8 cellular contexts compared by ENCODE assay signal in genomic region chr1:27831568-27832410, GRCh38. TPM values are rescaled to one million over a fixed set of nuclear protein-coding genes. Genes with fewer than 3 reads are reported as not detected.
DNase-seq lines count a peak whose midpoint lies in the region; ATAC-seq and TF ChIP-seq lines count a peak whose summit lies in the region.

No MANE protein-coding gene starts in this region.

- TF ChIP-seq CTCF in activated B cell treated with CpG ODN at 0.5 μM for 24 hours (IDR thresholded peaks at IDR 0.05), result no peak

- no peaks in the 10 kb centered on the region for H3K9me3 Mint-ChIP-seq in activated B cell treated with CpG ODN at 0.5 μM for 24 hours
- no peaks in the 10 kb centered on the region for H3K9me3 Mint-ChIP-seq in stimulated activated memory B cell treated with anti-CD40 and anti-IgM and Interleukin-4, amounts not matched to agents 10 μg/mL and 1 μg/mL and 100 μg/mL, for 72 hours

- H3K4me3 ChIP-seq in iPS DF 6.9 (ENCODE audit: low read length), result peak overlapping the region; percentile 77; the same call in 1 of the 2 replicates

- H3K36me3 Mint-ChIP-seq in activated B cell treated with CpG ODN at 0.5 μM for 24 hours (ENCODE audit: low read depth), result peaks cover 44% of the 10 kb centered on the region
- H3K36me3 Mint-ChIP-seq in stimulated activated memory B cell treated with anti-CD40 and anti-IgM and Interleukin-4, amounts not matched to agents 10 μg/mL and 1 μg/mL and 100 μg/mL, for 72 hours, result peaks cover 8% of the 10 kb centered on the region

- no CpG with 5 or more reads among the region's 10 CpGs for WGBS in iPS DF 6.9 (ENCODE audit: insufficient coverage, insufficient read length)

- H3K27me3 Mint-ChIP-seq in activated B cell treated with CpG ODN at 0.5 μM for 24 hours, result no peaks in the 10 kb centered on the region
- H3K27me3 Mint-ChIP-seq in stimulated activated memory B cell treated with anti-CD40 and anti-IgM and Interleukin-4, amounts not matched to agents 10 μg/mL and 1 μg/mL and 100 μg/mL, for 72 hours, result no peaks in the 10 kb centered on the region

- DNase-seq in DMS79 treated with DMSO at 0.1 percent for 48 hours (lab: John Stamatoyannopoulos, UW), result peak; percentile 8
- DNase-seq in DMS79 (lab: John Stamatoyannopoulos, UW), result no peak
- DNase-seq in activated B cell treated with CpG ODN at 0.5 μM for 24 hours, result no peak
- DNase-seq in iPS DF 6.9 (ENCODE audit: low read depth, low spot score), result no peak
- DNase-seq in COLO668 (lab: John Stamatoyannopoulos, UW; ENCODE audit: unreplicated experiment), result no peak

- H3K4me1 ChIP-seq in iPS DF 6.9 (ENCODE audit: control insufficient read depth, insufficient read depth, low read length), result peaks cover 2% of the 10 kb centered on the region; the same call in 1 of the 2 replicates

- no peak overlapping the region for H3K27ac ChIP-seq in iPS DF 6.9 (ENCODE audit: low read length)

- peaks cover 4% of the 10 kb centered on the region; the same call in 1 of the 2 replicates for H3K36me3 ChIP-seq in iPS DF 6.9 (ENCODE audit: control insufficient read depth, insufficient read depth, low read length)

- H3K4me3 Mint-ChIP-seq in activated B cell treated with CpG ODN at 0.5 μM for 24 hours, result peak overlapping the region; percentile 95
- H3K4me3 Mint-ChIP-seq in stimulated activated memory B cell treated with anti-CD40 and anti-IgM and Interleukin-4, amounts not matched to agents 10 μg/mL and 1 μg/mL and 100 μg/mL, for 72 hours, result peak overlapping the region; percentile 96

- H3K9me3 ChIP-seq in iPS DF 6.9 (ENCODE audit: control insufficient read depth, insufficient read depth, low read length), result no peaks in the 10 kb centered on the region

- H3K27ac Mint-ChIP-seq in activated B cell treated with CpG ODN at 0.5 μM for 24 hours, result peak overlapping the region; percentile 89
- peak overlapping the region; percentile 99 for H3K27ac Mint-ChIP-seq in stimulated activated memory B cell treated with anti-CD40 and anti-IgM and Interleukin-4, amounts not matched to agents 10 μg/mL and 1 μg/mL and 100 μg/mL, for 72 hours

- ATAC-seq in activated B cell treated with CpG ODN at 0.5 μM for 24 hours (ENCODE audit: low read depth), result no peak
- ATAC-seq in stimulated activated memory B cell treated with anti-CD40 and anti-IgM and Interleukin-4, amounts not matched to agents 10 μg/mL and 1 μg/mL and 100 μg/mL, for 72 hours, result no peak
- ATAC-seq in esophagus mucosa, result no peak
- ATAC-seq in HG03378 (IDR thresholded peaks at IDR 0.05; ENCODE audit: unreplicated experiment), result no peak

- peaks cover 24% of the 10 kb centered on the region for H3K4me1 Mint-ChIP-seq in activated B cell treated with CpG ODN at 0.5 μM for 24 hours
- H3K4me1 Mint-ChIP-seq in stimulated activated memory B cell treated with anti-CD40 and anti-IgM and Interleukin-4, amounts not matched to agents 10 μg/mL and 1 μg/mL and 100 μg/mL, for 72 hours, result peaks cover 26% of the 10 kb centered on the region

- intact Hi-C loops in activated B cell treated with CpG ODN at 0.5 μM for 24 hours (cut with micrococcal nuclease), result loop anchor here (5.0 kb wide), 2 partner anchors 224 to 496 kb away; partner anchors contain the start of gene MED18

- no peaks in the 10 kb centered on the region for H3K27me3 ChIP-seq in iPS DF 6.9 (ENCODE audit: control insufficient read depth, insufficient read depth, low read length)

- POLR2A ChIA-PET in activated B cell treated with CpG ODN at 0.5 μM for 24 hours (lab: Charles Lee), result interaction anchor here (1.0 to 2.8 kb wide), 6 partner anchors 9 to 497 kb away, joined by 3 to 34 read pairs (median 6); partner anchors contain the start of genes ATP5IF1, EYA3, FAM76A and MED18

- CTCF ChIA-PET in activated B cell treated with CpG ODN at 0.5 μM for 24 hours (lab: Charles Lee), result interaction anchor here (0.6 kb wide), 1 partner anchor 1376 kb away, joined by 3 read pairs; no protein-coding TSS in a partner anchor

RNA-seq across cellular contexts. Expression of gene PPP1R8, which starts 1.2 kb away (rescaled TPM):
- total RNA-seq in activated B cell treated with CpG ODN at 0.5 μM for 24 hours (48.3 and 52.0 TPM in 2 replicates), esophagus mucosa (30.0 TPM)

RNA-seq across cellular contexts. Expression of gene THEMIS2, which starts 40.6 kb away (rescaled TPM):
- total RNA-seq in activated B cell treated with CpG ODN at 0.5 μM for 24 hours (56.1 and 78.6 TPM in 2 replicates), esophagus mucosa (5.3 TPM)

RNA-seq across cellular contexts. Expression of gene STX12, which starts 58.8 kb away (rescaled TPM):
- total RNA-seq in activated B cell treated with CpG ODN at 0.5 μM for 24 hours (33.5 and 42.4 TPM in 2 replicates), esophagus mucosa (45.6 TPM)
